In the genomic region with DNA sequence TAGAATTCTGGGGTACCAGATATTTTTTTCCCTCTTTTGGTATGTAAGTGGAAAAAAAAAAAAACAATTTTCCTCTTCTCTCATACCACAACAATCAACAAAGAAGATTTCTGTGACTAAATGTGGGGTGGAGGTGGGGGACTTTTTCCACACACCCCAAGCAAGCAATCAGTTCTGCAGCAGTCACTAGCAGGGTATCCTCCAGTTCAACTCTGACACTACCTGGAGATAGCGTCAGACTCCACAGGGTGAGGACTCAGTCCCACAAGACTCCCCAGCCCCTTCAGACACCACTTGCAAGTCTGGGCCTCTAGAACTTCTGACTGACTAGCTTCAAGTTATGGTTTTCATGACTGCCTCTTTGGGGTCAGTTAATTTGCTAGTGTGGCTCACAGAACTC, we compare ENCODE assay signal across 1 cellular context.
TF ChIP-seq lines count a peak whose summit lies in the region.

No MANE protein-coding gene starts in this region.

TF ChIP-seq in SK-N-SH treated with all-trans-retinoic acid at 6 μM for 48 hours, 23 proteins besides CTCF, POLR2A, EP300 and RAD21 (continued from another document):
- no peak for TF ChIP-seq PPARA (CRISPR knock-in tag; IDR thresholded peaks at IDR 0.05; ENCODE audit: borderline replicate concordance)
